ENCODE assay signal across 1 cellular context in genomic region chr7:140078392-140078791, GRCh38.
TF ChIP-seq lines count a peak whose summit lies in the region.

No MANE protein-coding gene starts in this region.

TF ChIP-seq in GM23338, 12 proteins besides CTCF, POLR2A, EP300 and RAD21 (continued from another document):
- TF ChIP-seq ZNF462 (CRISPR knock-in tag; IDR thresholded peaks at IDR 0.05) (no peak), ZNF331 (CRISPR knock-in tag; IDR thresholded peaks at IDR 0.05; ENCODE audit: low read depth) (no peak), JUNB (IDR thresholded peaks at IDR 0.05; ENCODE audit: unreplicated experiment) (no peak), ETS1 (IDR thresholded peaks at IDR 0.05) (no peak), REST (IDR thresholded peaks at IDR 0.05; ENCODE audit: unreplicated experiment) (no peak)
